Comparison of ENCODE assay signal across 8 cellular contexts in genomic region chr2:205682239-205683021, GRCh38. TPM values are rescaled to one million over a fixed set of nuclear protein-coding genes. Genes with fewer than 3 reads are reported as not detected.
A peak's percentile ranks its signal among the peaks of the same experiment; 100 is the strongest.
DNase-seq lines count a peak whose midpoint lies in the region; ATAC-seq and TF ChIP-seq lines count a peak whose summit lies in the region.

A gene with protein sequence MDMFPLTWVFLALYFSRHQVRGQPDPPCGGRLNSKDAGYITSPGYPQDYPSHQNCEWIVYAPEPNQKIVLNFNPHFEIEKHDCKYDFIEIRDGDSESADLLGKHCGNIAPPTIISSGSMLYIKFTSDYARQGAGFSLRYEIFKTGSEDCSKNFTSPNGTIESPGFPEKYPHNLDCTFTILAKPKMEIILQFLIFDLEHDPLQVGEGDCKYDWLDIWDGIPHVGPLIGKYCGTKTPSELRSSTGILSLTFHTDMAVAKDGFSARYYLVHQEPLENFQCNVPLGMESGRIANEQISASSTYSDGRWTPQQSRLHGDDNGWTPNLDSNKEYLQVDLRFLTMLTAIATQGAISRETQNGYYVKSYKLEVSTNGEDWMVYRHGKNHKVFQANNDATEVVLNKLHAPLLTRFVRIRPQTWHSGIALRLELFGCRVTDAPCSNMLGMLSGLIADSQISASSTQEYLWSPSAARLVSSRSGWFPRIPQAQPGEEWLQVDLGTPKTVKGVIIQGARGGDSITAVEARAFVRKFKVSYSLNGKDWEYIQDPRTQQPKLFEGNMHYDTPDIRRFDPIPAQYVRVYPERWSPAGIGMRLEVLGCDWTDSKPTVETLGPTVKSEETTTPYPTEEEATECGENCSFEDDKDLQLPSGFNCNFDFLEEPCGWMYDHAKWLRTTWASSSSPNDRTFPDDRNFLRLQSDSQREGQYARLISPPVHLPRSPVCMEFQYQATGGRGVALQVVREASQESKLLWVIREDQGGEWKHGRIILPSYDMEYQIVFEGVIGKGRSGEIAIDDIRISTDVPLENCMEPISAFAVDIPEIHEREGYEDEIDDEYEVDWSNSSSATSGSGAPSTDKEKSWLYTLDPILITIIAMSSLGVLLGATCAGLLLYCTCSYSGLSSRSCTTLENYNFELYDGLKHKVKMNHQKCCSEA (plus strand): TSS chr2:205682501. CDS start chr2:205683291, 790 bp downstream.

- H3K4me3 Mint-ChIP-seq in IgD-negative memory B cell: peak within 1 kb of the TSS; percentile 90 to 96 (median 91)
- peak within 1 kb of the TSS; percentile 83 for H3K4me3 Mint-ChIP-seq in activated naive CD4-positive, alpha-beta T cell treated with anti-CD3 and anti-CD28 coated beads, Interleukin-2, amount 10 ng/mL, durations not matched to agents 7 days and 5 days
- H3K4me3 Mint-ChIP-seq in natural killer cell treated with Interleukin-12 subunit alpha and Interleukin-12 subunit beta and Interleukin-15 and Interleukin-18, amount 100 ng/mL, for 72 hours: peak within 1 kb of the TSS; percentile 60
- peak within 1 kb of the TSS; percentile 91 for H3K4me3 Mint-ChIP-seq in type B pancreatic cell

- no peaks in the 10 kb centered on the region for H3K9me3 Mint-ChIP-seq in IgD-negative memory B cell
- no peaks in the 10 kb centered on the region for H3K9me3 Mint-ChIP-seq in activated naive CD4-positive, alpha-beta T cell treated with anti-CD3 and anti-CD28 coated beads, Interleukin-2, amount 10 ng/mL, durations not matched to agents 7 days and 5 days
- H3K9me3 Mint-ChIP-seq in natural killer cell treated with Interleukin-12 subunit alpha and Interleukin-12 subunit beta and Interleukin-15 and Interleukin-18, amount 100 ng/mL, for 72 hours: no peaks in the 10 kb centered on the region
- H3K9me3 Mint-ChIP-seq in type B pancreatic cell: no peaks in the 10 kb centered on the region

- ATAC-seq in GM21723 (IDR thresholded peaks at IDR 0.05; ENCODE audit: unreplicated experiment): peak; percentile 75
- peak; percentile 57 to 68 for ATAC-seq in natural killer cell treated with Interleukin-12 subunit alpha and Interleukin-12 subunit beta and Interleukin-15 and Interleukin-18, amount 100 ng/mL, for 72 hours

- peak; percentile 65 for DNase-seq in DMS153 (lab: John Stamatoyannopoulos, UW)
- DNase-seq in RKO (ENCODE audit: low spot score): peak; percentile 79
- DNase-seq in activated naive CD4-positive, alpha-beta T cell treated with anti-CD3 and anti-CD28 coated beads, Interleukin-2, amount 10 ng/mL, durations not matched to agents 7 days and 5 days: peak; percentile 83
- peak; percentile 82 to 91 for DNase-seq in foreskin fibroblast
- DNase-seq in natural killer cell treated with Interleukin-12 subunit alpha and Interleukin-12 subunit beta and Interleukin-15 and Interleukin-18, amount 100 ng/mL, for 72 hours (ENCODE audit: low spot score): peak; percentile 62
- DNase-seq in type B pancreatic cell (ENCODE audit: extremely low spot score, unreplicated experiment): peak; percentile 85

- CTCF ChIA-PET in activated naive CD4-positive, alpha-beta T cell treated with anti-CD3 and anti-CD28 coated beads, Interleukin-2, amount 10 ng/mL, durations not matched to agents 7 days and 5 days (lab: Charles Lee): interaction anchor here (0.6 to 1.8 kb wide), 6 partner anchors 60 to 1354 kb away, joined by 3 to 4 read pairs (median 3); no protein-coding TSS in a partner anchor

- H3K27me3 Mint-ChIP-seq in IgD-negative memory B cell: peaks cover 49% of the 10 kb centered on the region
- peaks cover 81% of the 10 kb centered on the region for H3K27me3 Mint-ChIP-seq in activated naive CD4-positive, alpha-beta T cell treated with anti-CD3 and anti-CD28 coated beads, Interleukin-2, amount 10 ng/mL, durations not matched to agents 7 days and 5 days
- peaks cover 53 to 58% of the 10 kb centered on the region in 2 donors for H3K27me3 Mint-ChIP-seq in natural killer cell treated with Interleukin-12 subunit alpha and Interleukin-12 subunit beta and Interleukin-15 and Interleukin-18, amount 100 ng/mL, for 72 hours
- H3K27me3 Mint-ChIP-seq in type B pancreatic cell: peaks cover 55% of the 10 kb centered on the region

- H3K36me3 Mint-ChIP-seq in IgD-negative memory B cell (no peaks in the 10 kb centered on the region), type B pancreatic cell (peaks cover 3% of the 10 kb centered on the region)
- H3K36me3 Mint-ChIP-seq in activated naive CD4-positive, alpha-beta T cell treated with anti-CD3 and anti-CD28 coated beads, Interleukin-2, amount 10 ng/mL, durations not matched to agents 7 days and 5 days: no peaks in the 10 kb centered on the region
- H3K36me3 Mint-ChIP-seq in natural killer cell treated with Interleukin-12 subunit alpha and Interleukin-12 subunit beta and Interleukin-15 and Interleukin-18, amount 100 ng/mL, for 72 hours: no peaks in the 10 kb centered on the region

- peak within 1 kb of the TSS in 1 of 3 donors; percentile 67 for H3K27ac Mint-ChIP-seq in IgD-negative memory B cell
- no peak within 1 kb of the TSS for H3K27ac Mint-ChIP-seq in activated naive CD4-positive, alpha-beta T cell treated with anti-CD3 and anti-CD28 coated beads, Interleukin-2, amount 10 ng/mL, durations not matched to agents 7 days and 5 days
- H3K27ac Mint-ChIP-seq in natural killer cell treated with Interleukin-12 subunit alpha and Interleukin-12 subunit beta and Interleukin-15 and Interleukin-18, amount 100 ng/mL, for 72 hours: no peak within 1 kb of the TSS
- H3K27ac Mint-ChIP-seq in type B pancreatic cell: peak within 1 kb of the TSS; percentile 87

- peak within 1 kb of the TSS; percentile 60 to 62 for H3K4me3 ChIP-seq in foreskin fibroblast (ENCODE audit: low read depth in 1 of 2, low read length in 2 of 2)

- no peak for TF ChIP-seq CTCF in foreskin fibroblast (IDR thresholded peaks at IDR 0.05; ENCODE audit: low read depth, low read length)
- peak; percentile 6 for TF ChIP-seq CTCF in type B pancreatic cell (conservative IDR thresholded peaks at IDR 0.05)

- H3K4me1 Mint-ChIP-seq in IgD-negative memory B cell (peaks cover 23 to 34% (median 24%) of the 10 kb centered on the region in 3 donors), type B pancreatic cell (ENCODE audit: unreplicated experiment) (peaks cover 43% of the 10 kb centered on the region)
- peaks cover 63% of the 10 kb centered on the region for H3K4me1 Mint-ChIP-seq in activated naive CD4-positive, alpha-beta T cell treated with anti-CD3 and anti-CD28 coated beads, Interleukin-2, amount 10 ng/mL, durations not matched to agents 7 days and 5 days
- peaks cover 4 to 7% of the 10 kb centered on the region in 2 donors for H3K4me1 Mint-ChIP-seq in natural killer cell treated with Interleukin-12 subunit alpha and Interleukin-12 subunit beta and Interleukin-15 and Interleukin-18, amount 100 ng/mL, for 72 hours (ENCODE audit: low read depth in 2 of 2)

RNA-seq across cellular contexts. Expression of the gene that starts here (rescaled TPM):
- 0.55 TPM for polyA plus RNA-seq in IgD-negative memory B cell
- 1 to 10 TPM; 1.5 to 2.6 TPM for total RNA-seq in natural killer cell treated with Interleukin-12 subunit alpha and Interleukin-12 subunit beta and Interleukin-15 and Interleukin-18, amount 100 ng/mL, for 72 hours
- total RNA-seq in type B pancreatic cell (ENCODE audit: low replicate concordance): 18.7 and 109 TPM in 2 replicates

Comparison
In these comparisons a context has a peak if more than half of its experiments do, and no peak if none do; other contexts are left out.
1. Peak in every context shown above with its lines: DNase-seq, ATAC-seq and H3K4me3 ChIP-seq.